Comparison of ENCODE assay signal across 8 cellular contexts in the genomic region with DNA sequence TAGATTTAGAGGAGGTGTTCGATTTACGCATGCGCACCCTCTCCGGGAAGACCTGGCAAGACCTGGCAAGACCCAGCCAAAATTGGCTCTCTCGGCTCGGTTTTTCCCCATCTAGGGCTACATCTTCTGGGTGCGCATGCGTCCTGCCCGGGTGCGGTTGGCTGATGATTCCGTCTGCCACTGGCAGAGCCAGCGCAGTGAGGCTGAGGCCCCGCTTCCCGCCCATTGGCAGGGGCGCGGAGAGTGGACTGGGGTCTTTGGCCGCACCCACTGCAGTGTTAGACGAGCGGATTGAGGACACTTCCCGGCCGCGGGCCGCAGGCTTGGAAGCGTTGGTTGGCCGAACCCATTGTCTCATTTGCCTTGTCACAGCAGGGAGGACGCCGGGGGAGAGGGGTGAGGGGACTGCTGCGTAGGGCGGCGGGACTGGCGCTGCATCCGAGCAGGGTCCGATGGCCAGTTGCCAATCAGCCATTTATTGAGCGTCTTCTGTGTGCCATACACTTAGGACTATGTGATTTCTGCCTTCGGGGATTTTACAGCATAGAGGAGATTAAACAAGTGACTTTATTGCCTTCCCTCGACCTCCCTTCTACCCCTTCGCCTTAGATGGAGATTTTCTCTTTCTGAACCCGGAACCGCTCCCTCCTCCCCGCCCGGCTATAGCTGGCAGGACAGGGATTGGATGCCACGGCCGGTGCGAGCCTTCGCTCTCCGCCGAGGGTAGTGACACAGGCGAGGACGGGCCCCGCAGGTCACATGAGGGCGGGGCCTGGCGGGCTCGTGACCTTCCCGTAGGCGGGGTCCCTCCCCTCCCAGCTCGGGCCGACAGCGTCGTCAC. TPM values are rescaled to one million over a fixed set of nuclear protein-coding genes. Genes with fewer than 3 reads are reported as not detected.
A peak's percentile ranks its signal among the peaks of the same experiment; 100 is the strongest.
DNase-seq lines count a peak whose midpoint lies in the region; ATAC-seq, FAIRE-seq and TF ChIP-seq lines count a peak whose summit lies in the region.

No MANE protein-coding gene starts in this region.

- FAIRE-seq in urothelium cell line (lab: Jason Lieb, UNC), result peak; percentile 85

- peaks cover 9% of the 10 kb centered on the region for H3K27me3 Mint-ChIP-seq in T-helper 2 cell treated with Interferon-gamma antibody and Interleukin-4, amounts not matched to agents 5 μg/mL and 100 μg/mL, for 36 hours (ENCODE audit: low read depth)

- H3K4me3 Mint-ChIP-seq in T-helper 2 cell treated with Interferon-gamma antibody and Interleukin-4, amounts not matched to agents 5 μg/mL and 100 μg/mL, for 36 hours, result peak overlapping the region; percentile 89

- H3K9me3 ChIP-seq in ascending aorta (no peaks in the 10 kb centered on the region), right cardiac atrium (ENCODE audit: control insufficient read depth, low read length) (no peaks in the 10 kb centered on the region), psoas muscle (no peaks in the 10 kb centered on the region)

- no peaks in the 10 kb centered on the region for H3K36me3 Mint-ChIP-seq in T-helper 2 cell treated with Interferon-gamma antibody and Interleukin-4, amounts not matched to agents 5 μg/mL and 100 μg/mL, for 36 hours (ENCODE audit: low read depth)

- DNase-seq in NCI-H187 treated with DMSO at 0.1 percent for 48 hours (lab: John Stamatoyannopoulos, UW) (peak; percentile 98), ascending aorta (ENCODE audit: low spot score in 2 of 2) (peak; percentile 96 to 99), right cardiac atrium (peak; percentile 99), psoas muscle (peak; percentile 98 to 99), urothelium cell line (ENCODE audit: low spot score) (peak; percentile 98)
- peak; percentile 98 for DNase-seq in T-helper 2 cell treated with Interferon-gamma antibody and Interleukin-4, amounts not matched to agents 5 μg/mL and 100 μg/mL, for 36 hours (ENCODE audit: low spot score)

- peak; percentile 78 for ATAC-seq in GM18505 (IDR thresholded peaks at IDR 0.05; ENCODE audit: unreplicated experiment)
- ATAC-seq in HG02970 (IDR thresholded peaks at IDR 0.05; ENCODE audit: low FRiP score, unreplicated experiment), result peak; percentile 69
- ATAC-seq in right cardiac atrium, result peak; percentile 96
- peak; percentile 89 to 91 (median 90) for ATAC-seq in psoas muscle

- WGBS in right cardiac atrium, result under 1% methylated on average over 59 of the region's 59 CpGs
- WGBS in psoas muscle, 3 donors, result 0 to 1% (median 0%) methylated on average over 50 to 59 of the region's 59 CpGs

- peak; percentile 83 for TF ChIP-seq POLR2A in GM18505 (IDR thresholded peaks at IDR 0.05; ENCODE audit: borderline replicate concordance, extremely low read depth, insufficient read depth, insufficient read length)

- H3K4me3 ChIP-seq in ascending aorta (peak overlapping the region; percentile 62 to 70), right cardiac atrium (ENCODE audit: low read length) (peak overlapping the region; percentile 55), psoas muscle (peak overlapping the region; percentile 74)

- intact Hi-C loops in ascending aorta (cut with DNase I), result loop anchor here (1.0 to 5.0 kb wide), 9 partner anchors 14 to 270 kb away; a partner anchor contains a TSS
- intact Hi-C loops in right cardiac atrium (cut with DNase I), result loop anchor here in 3 of 4 donors (2.0 to 5.0 kb wide), 4 partner anchors 40 to 150 kb away; a partner anchor contains a TSS
- intact Hi-C loops in psoas muscle (cut with DNase I), result loop anchor here in 1 of 2 donors (2.0 kb wide), 2 partner anchors 48 to 152 kb away; no protein-coding TSS in a partner anchor

- H3K27ac ChIP-seq in ascending aorta, result peak overlapping the region; percentile 98 to 99
- H3K27ac ChIP-seq in right cardiac atrium (ENCODE audit: low read length), result peak overlapping the region; percentile 97
- peak overlapping the region; percentile 99 for H3K27ac ChIP-seq in psoas muscle

- no peaks in the 10 kb centered on the region for H3K27me3 ChIP-seq in ascending aorta
- no peaks in the 10 kb centered on the region for H3K27me3 ChIP-seq in right cardiac atrium (ENCODE audit: control insufficient read depth, insufficient read depth)
- H3K27me3 ChIP-seq in psoas muscle (ENCODE audit: insufficient read depth in 3 of 3, low read length in 2 of 3), result no peaks in the 10 kb centered on the region

- TF ChIP-seq CTCF in ascending aorta (IDR thresholded peaks at IDR 0.05) (no peak), psoas muscle (IDR thresholded peaks at IDR 0.05) (no peak)

- peak overlapping the region; percentile 97 for H3K27ac Mint-ChIP-seq in T-helper 2 cell treated with Interferon-gamma antibody and Interleukin-4, amounts not matched to agents 5 μg/mL and 100 μg/mL, for 36 hours

- H3K4me1 ChIP-seq in ascending aorta, result peaks cover 5 to 17% of the 10 kb centered on the region in 2 donors
- peaks cover 2% of the 10 kb centered on the region for H3K4me1 ChIP-seq in right cardiac atrium (ENCODE audit: control insufficient read depth, insufficient read depth, low read length)
- H3K4me1 ChIP-seq in psoas muscle, result peaks cover 8% of the 10 kb centered on the region

- H3K4me1 Mint-ChIP-seq in T-helper 2 cell treated with Interferon-gamma antibody and Interleukin-4, amounts not matched to agents 5 μg/mL and 100 μg/mL, for 36 hours (ENCODE audit: low read depth), result peaks cover 15% of the 10 kb centered on the region

- no peaks in the 10 kb centered on the region for H3K9me3 Mint-ChIP-seq in T-helper 2 cell treated with Interferon-gamma antibody and Interleukin-4, amounts not matched to agents 5 μg/mL and 100 μg/mL, for 36 hours

- H3K36me3 ChIP-seq in ascending aorta (no peaks in the 10 kb centered on the region), psoas muscle (ENCODE audit: insufficient read depth in 1 of 2, low read depth in 1 of 2) (no peaks in the 10 kb centered on the region)

RNA-seq across cellular contexts. Expression of a gene that starts 43.7 kb away (rescaled TPM):
- total RNA-seq in ascending aorta (106 TPM), right cardiac atrium (10 to 100 TPM; 81.5 to 99.2 (median 89.6) TPM), psoas muscle (100 to 1,000 TPM; 126 to 258 (median 188) TPM)
- polyA plus RNA-seq in right cardiac atrium (53.0 TPM), psoas muscle (10 to 100 TPM; 43.1 to 65.3 (median 58.4) TPM)

Comparison
In these comparisons a context has a peak if more than half of its experiments do, and no peak if none do; other contexts are left out.
1. Peak in every context shown above with its lines: DNase-seq, ATAC-seq, H3K4me3 ChIP-seq and H3K27ac ChIP-seq.